ENCODE assay signal across 1 cellular context in the genomic region with DNA sequence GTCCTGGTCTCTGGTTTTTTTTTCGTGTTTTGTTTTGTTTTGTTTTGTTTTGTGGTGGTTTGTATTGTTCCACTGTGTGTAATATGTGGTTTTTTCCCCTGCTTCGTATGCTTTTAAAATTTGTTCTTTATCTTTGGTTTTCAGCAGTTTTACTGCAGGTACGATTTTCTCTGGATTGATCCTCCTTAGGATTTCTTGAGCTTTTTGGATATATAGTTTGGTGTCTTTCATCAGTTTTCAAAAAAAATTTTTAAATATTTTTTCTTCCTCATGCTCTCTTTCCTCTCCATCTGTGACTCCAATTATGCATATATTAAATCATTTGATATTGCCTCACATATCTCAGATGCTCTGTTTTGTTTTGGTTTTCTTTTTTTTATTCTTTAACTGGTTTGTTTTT.
TF ChIP-seq lines count a peak whose summit lies in the region.

No MANE protein-coding gene starts in this region.

TF ChIP-seq in HEK293, 187 proteins besides CTCF, POLR2A, EP300 and RAD21 (continued from another document):
- TF ChIP-seq, protein P1, sequence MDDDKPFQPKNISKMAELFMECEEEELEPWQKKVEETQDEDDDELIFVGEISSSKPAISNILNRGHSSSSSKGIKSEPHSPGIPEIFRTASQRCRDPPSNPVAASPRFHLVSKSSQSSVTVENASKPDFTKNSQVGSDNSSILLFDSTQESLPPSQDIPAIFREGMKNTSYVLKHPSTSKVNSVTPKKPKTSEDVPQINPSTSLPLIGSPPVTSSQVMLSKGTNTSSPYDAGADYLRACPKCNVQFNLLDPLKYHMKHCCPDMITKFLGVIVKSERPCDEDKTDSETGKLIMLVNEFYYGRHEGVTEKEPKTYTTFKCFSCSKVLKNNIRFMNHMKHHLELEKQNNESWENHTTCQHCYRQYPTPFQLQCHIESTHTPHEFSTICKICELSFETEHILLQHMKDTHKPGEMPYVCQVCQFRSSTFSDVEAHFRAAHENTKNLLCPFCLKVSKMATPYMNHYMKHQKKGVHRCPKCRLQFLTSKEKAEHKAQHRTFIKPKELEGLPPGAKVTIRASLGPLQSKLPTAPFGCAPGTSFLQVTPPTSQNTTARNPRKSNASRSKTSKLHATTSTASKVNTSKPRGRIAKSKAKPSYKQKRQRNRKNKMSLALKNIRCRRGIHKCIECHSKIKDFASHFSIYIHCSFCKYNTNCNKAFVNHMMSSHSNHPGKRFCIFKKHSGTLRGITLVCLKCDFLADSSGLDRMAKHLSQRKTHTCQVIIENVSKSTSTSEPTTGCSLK (tag by site-specific recombination; IDR thresholded peaks at IDR 0.05) = no peak
- TF ChIP-seq ZNF623 (tag by site-specific recombination; IDR thresholded peaks at IDR 0.05) = no peak
TF ChIP-seq in HEK293: peak in this region for 3.
